Comparison of ENCODE assay signal across 23 cellular contexts in the genomic region with DNA sequence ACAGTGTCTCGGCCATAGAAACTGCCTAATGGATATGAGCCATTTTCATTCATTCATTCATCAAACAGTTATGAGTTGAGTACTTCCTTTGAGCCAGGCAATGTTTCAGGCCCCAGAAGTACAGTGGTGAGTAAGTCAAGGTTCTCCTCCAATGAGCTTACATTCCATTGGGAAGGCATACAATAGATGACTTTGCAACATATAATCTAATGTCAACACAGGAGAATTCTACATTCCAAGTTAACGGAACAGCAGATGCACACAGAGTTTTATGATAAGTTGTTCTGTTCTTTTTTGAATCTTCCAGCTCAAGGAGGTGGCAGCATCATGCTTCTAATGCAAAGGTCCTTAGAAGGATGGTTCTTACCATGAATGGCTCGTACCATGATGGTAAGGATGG. TPM values are rescaled to one million over a fixed set of nuclear protein-coding genes. Genes with fewer than 3 reads are reported as not detected.
DNase-seq lines count a peak whose midpoint lies in the region; ATAC-seq and TF ChIP-seq lines count a peak whose summit lies in the region.
"Had no signal": no experiment of that assay in that cellular context is flagged by ENCODE, and none has a peak within 500 bp of the region (broad histone marks: within the 10 kb centered on the region; RNA-seq: fewer than 3 reads in every experiment).

No MANE protein-coding gene starts in this region.

- H3K36me3 Mint-ChIP-seq in activated T-helper 1 cell treated with anti-CD3 and anti-CD28 coated beads, Interleukin-12 subunit alpha, Interleukin-12 subunit beta, Interleukin-2, Interleukin-4 antibody, amounts not matched to agents 30 ng/mL and 10 ng/mL and 1 ng/mL, durations not matched to agents 14 hours and 24 hours and 36 hours (ENCODE audit: low read depth), result peaks cover 11% of the 10 kb centered on the region
- H3K36me3 Mint-ChIP-seq: CD14-positive monocyte had no signal

- peaks cover 24% of the 10 kb centered on the region for H3K4me1 Mint-ChIP-seq in activated T-helper 1 cell treated with anti-CD3 and anti-CD28 coated beads, Interleukin-12 subunit alpha, Interleukin-12 subunit beta, Interleukin-2, Interleukin-4 antibody, amounts not matched to agents 30 ng/mL and 10 ng/mL and 1 ng/mL, durations not matched to agents 14 hours and 24 hours and 36 hours (ENCODE audit: low read depth)

- ATAC-seq in PC-3 (no peak), HG02759 (IDR thresholded peaks at IDR 0.05; ENCODE audit: unreplicated experiment) (no peak)

- no peak for TF ChIP-seq CTCF in PC-3 (conservative IDR thresholded peaks at IDR 0.05; ENCODE audit: low read depth, low read length)
- TF ChIP-seq CTCF in epithelial cell of esophagus (IDR thresholded peaks at IDR 0.05; ENCODE audit: insufficient read depth, low read depth, low read length, missing control alignments), result no peak
- no peak for TF ChIP-seq CTCF in smooth muscle cell (IDR thresholded peaks at IDR 0.05; ENCODE audit: borderline replicate concordance, insufficient read depth, poor library complexity, severe bottlenecking)

- H3K4me1 ChIP-seq in PC-3 (ENCODE audit: insufficient read depth, low read length) (peaks cover 17% of the 10 kb centered on the region), smooth muscle cell (ENCODE audit: low read depth) (peaks cover 10% of the 10 kb centered on the region)
- H3K4me1 ChIP-seq: BE2C had no signal

- H3K27ac ChIP-seq in PC-3 (ENCODE audit: low read length) (no peak overlapping the region), smooth muscle cell (ENCODE audit: low read depth) (no peak overlapping the region)
- H3K27ac ChIP-seq: 22Rv1; BLaER1 treated with 17β-estradiol and CSF1 and Interleukin-3, amounts not matched to agents 10 nM and 100 nM had no signal

- no peak overlapping the region for H3K27ac Mint-ChIP-seq in activated T-helper 1 cell treated with anti-CD3 and anti-CD28 coated beads, Interleukin-12 subunit alpha, Interleukin-12 subunit beta, Interleukin-2, Interleukin-4 antibody, amounts not matched to agents 30 ng/mL and 10 ng/mL and 1 ng/mL, durations not matched to agents 14 hours and 24 hours and 36 hours
- H3K27ac Mint-ChIP-seq: CD4-positive, alpha-beta T cell; HFFc6 had no signal

- H3K27me3 ChIP-seq in PC-3 (ENCODE audit: low read length) (no peaks in the 10 kb centered on the region), smooth muscle cell (ENCODE audit: low read depth) (no peaks in the 10 kb centered on the region)
- H3K27me3 ChIP-seq: BE2C; BLaER1 treated with 17β-estradiol and CSF1 and Interleukin-3, amounts not matched to agents 10 nM and 100 nM had no signal

- 93% methylated on average over 3 of the region's 3 CpGs for WGBS in smooth muscle cell (ENCODE audit: low lambda C conversion rate)

- POLR2A ChIA-PET in PC-3 (lab: Charles Lee; ENCODE audit: unreplicated experiment), result no interaction called here

- H3K4me3 ChIP-seq in PC-3 (ENCODE audit: low read length) (no peak overlapping the region), epithelial cell of esophagus (ENCODE audit: low read length) (no peak overlapping the region), smooth muscle cell (no peak overlapping the region)
- H3K4me3 ChIP-seq: BLaER1 treated with 17β-estradiol and CSF1 and Interleukin-3, amounts not matched to agents 10 nM and 100 nM; HAP-1 had no signal

- H3K36me3 ChIP-seq in PC-3 (ENCODE audit: low read depth, low read length) (peaks cover 5% of the 10 kb centered on the region; the same call in 1 of the 2 replicates), smooth muscle cell (ENCODE audit: low read depth) (no peaks in the 10 kb centered on the region)
- H3K36me3 ChIP-seq: BE2C, HAP-1 had no signal

- intact Hi-C loops in PC-3 (cut with micrococcal nuclease), result no loop called here
- intact Hi-C loops in activated T-helper 1 cell treated with anti-CD3 and anti-CD28 coated beads, Interleukin-12 subunit alpha, Interleukin-12 subunit beta, Interleukin-2, Interleukin-4 antibody, amounts not matched to agents 30 ng/mL and 10 ng/mL and 1 ng/mL, durations not matched to agents 14 hours and 24 hours and 36 hours (cut with micrococcal nuclease), result no loop called here

- CTCF ChIA-PET in PC-3 (lab: Charles Lee), result no interaction called here

- H3K4me2 ChIP-seq in PC-3 (ENCODE audit: low read length) (no peak overlapping the region), smooth muscle cell (no peak overlapping the region)
- H3K4me2 ChIP-seq: BLaER1 treated with 17β-estradiol and CSF1 and Interleukin-3, amounts not matched to agents 10 nM and 100 nM had no signal

- H3K79me2 ChIP-seq in PC-3 (ENCODE audit: low read length) (peaks cover 19% of the 10 kb centered on the region), smooth muscle cell (ENCODE audit: low read depth) (peaks cover 7% of the 10 kb centered on the region)

- BruUV-seq in PC-3 (replicated peaks; lab: Mats Ljungman, UMichigan), result no TSS peak

- H4K20me1 ChIP-seq in PC-3 (ENCODE audit: low read length) (peaks cover 5% of the 10 kb centered on the region; the same call in 1 of the 2 replicates), smooth muscle cell (ENCODE audit: low read depth) (no peaks in the 10 kb centered on the region)

- H3K9me3 ChIP-seq in PC-3 (ENCODE audit: low read length) (no peaks in the 10 kb centered on the region), smooth muscle cell (replicated peaks; ENCODE audit: low read depth) (no peaks in the 10 kb centered on the region)
- H3K9me3 ChIP-seq: BE2C, HAP-1 had no signal

- DNase-seq in PC-3 (peak; percentile 27), epithelial cell of esophagus (ENCODE audit: low read depth) (peak; percentile 7), kidney glomerular epithelial cell (lab: John Stamatoyannopoulos, UW) (peak; percentile 2), NCI-H1092 treated with DMSO at 0.1 percent for 48 hours (lab: John Stamatoyannopoulos, UW) (no peak), GM03348 (ENCODE audit: low spot score) (no peak), smooth muscle cell (lab: John Stamatoyannopoulos, UW; ENCODE audit: unreplicated experiment) (no peak)
- no peak for DNase-seq in activated T-helper 1 cell treated with anti-CD3 and anti-CD28 coated beads, Interleukin-12 subunit alpha, Interleukin-12 subunit beta, Interleukin-2, Interleukin-4 antibody, amounts not matched to agents 30 ng/mL and 10 ng/mL and 1 ng/mL, durations not matched to agents 14 hours and 24 hours and 36 hours (ENCODE audit: low spot score)
- DNase-seq: AML-193; BE2C; CD4-positive, alpha-beta T cell; CD8-positive, alpha-beta memory T cell; DMS 273 treated with DMSO at 0.1 percent for 48 hours; DMS53; DMS79 treated with DMSO at 0.1 percent for 48 hours; GF-D8; GOT3; HFFc6 had no signal

- H3K9ac ChIP-seq in PC-3 (ENCODE audit: low read length) (no peak overlapping the region), smooth muscle cell (ENCODE audit: low read depth) (no peak overlapping the region)
- H3K9ac ChIP-seq: BLaER1 treated with 17β-estradiol and CSF1 and Interleukin-3, amounts not matched to agents 10 nM and 100 nM had no signal

- H3F3A ChIP-seq in PC-3 (ENCODE audit: low read length, unreplicated experiment) (no peaks in the 10 kb centered on the region), smooth muscle cell (ENCODE audit: low read depth) (no peaks in the 10 kb centered on the region)

- no peaks in the 10 kb centered on the region for H3K9me2 ChIP-seq in PC-3 (replicated peaks; ENCODE audit: low read length)

- peak overlapping the region; percentile 24 for H3K4me3 Mint-ChIP-seq in activated T-helper 1 cell treated with anti-CD3 and anti-CD28 coated beads, Interleukin-12 subunit alpha, Interleukin-12 subunit beta, Interleukin-2, Interleukin-4 antibody, amounts not matched to agents 30 ng/mL and 10 ng/mL and 1 ng/mL, durations not matched to agents 14 hours and 24 hours and 36 hours
- H3K4me3 Mint-ChIP-seq: CD14-positive monocyte; CD4-positive, alpha-beta T cell; HFFc6 had no signal

- H3K9me3 Mint-ChIP-seq in activated T-helper 1 cell treated with anti-CD3 and anti-CD28 coated beads, Interleukin-12 subunit alpha, Interleukin-12 subunit beta, Interleukin-2, Interleukin-4 antibody, amounts not matched to agents 30 ng/mL and 10 ng/mL and 1 ng/mL, durations not matched to agents 14 hours and 24 hours and 36 hours, result peaks cover 12% of the 10 kb centered on the region
- H3K9me3 Mint-ChIP-seq: CD4-positive, alpha-beta T cell; CD8-positive, alpha-beta memory T cell; HFFc6 had no signal

- no peak overlapping the region for H2AFZ ChIP-seq in PC-3 (ENCODE audit: low read length)
- H2AFZ ChIP-seq in smooth muscle cell (ENCODE audit: low read depth), result no peak overlapping the region

- H3K27me3 Mint-ChIP-seq in activated T-helper 1 cell treated with anti-CD3 and anti-CD28 coated beads, Interleukin-12 subunit alpha, Interleukin-12 subunit beta, Interleukin-2, Interleukin-4 antibody, amounts not matched to agents 30 ng/mL and 10 ng/mL and 1 ng/mL, durations not matched to agents 14 hours and 24 hours and 36 hours (ENCODE audit: insufficient read depth), result peaks cover 10% of the 10 kb centered on the region
- H3K27me3 Mint-ChIP-seq: CD4-positive, alpha-beta T cell had no signal

RNA-seq across cellular contexts. Expression of a gene that starts 3.2 kb away (rescaled TPM):
- total RNA-seq in PC-3 (2014; rRNA removed) (86.4 and 100 TPM in 2 replicates), smooth muscle cell (15.2 and 27.1 TPM in 2 replicates)
- 73.8 and 87.0 TPM in 2 replicates for total RNA-seq in activated T-helper 1 cell treated with anti-CD3 and anti-CD28 coated beads, Interleukin-12 subunit alpha, Interleukin-12 subunit beta, Interleukin-2, Interleukin-4 antibody, amounts not matched to agents 30 ng/mL and 10 ng/mL and 1 ng/mL, durations not matched to agents 14 hours and 24 hours and 36 hours
- 16.4 and 17.4 TPM in 2 replicates for polyA plus RNA-seq in smooth muscle cell

RNA-seq across cellular contexts. Expression of a gene that starts 44.5 kb away (rescaled TPM):
- total RNA-seq in PC-3 (2014; rRNA removed) (0.80 and 2.8 TPM in 2 replicates), smooth muscle cell (0.04 TPM in 2 replicates)
- 0.02 and 0.08 TPM in 2 replicates for total RNA-seq in activated T-helper 1 cell treated with anti-CD3 and anti-CD28 coated beads, Interleukin-12 subunit alpha, Interleukin-12 subunit beta, Interleukin-2, Interleukin-4 antibody, amounts not matched to agents 30 ng/mL and 10 ng/mL and 1 ng/mL, durations not matched to agents 14 hours and 24 hours and 36 hours
- polyA plus RNA-seq in smooth muscle cell, result not detected in 2 replicates
- total RNA-seq: G401 had no signal
- polyA plus RNA-seq: CD14-positive monocyte; CD8-positive, alpha-beta memory T cell had no signal

RNA-seq across cellular contexts. Expression of a gene that starts 47.7 kb away (rescaled TPM):
- 166 and 203 TPM in 2 replicates for total RNA-seq in PC-3 (2014; rRNA removed)
- total RNA-seq in activated T-helper 1 cell treated with anti-CD3 and anti-CD28 coated beads, Interleukin-12 subunit alpha, Interleukin-12 subunit beta, Interleukin-2, Interleukin-4 antibody, amounts not matched to agents 30 ng/mL and 10 ng/mL and 1 ng/mL, durations not matched to agents 14 hours and 24 hours and 36 hours, result 122 and 127 TPM in 2 replicates
- 71.5 and 78.2 TPM in 2 replicates for total RNA-seq in smooth muscle cell
- polyA plus RNA-seq in smooth muscle cell, result 43.9 and 48.1 TPM in 2 replicates

Comparison
In these comparisons a context has a peak if more than half of its experiments do, and no peak if none do; other contexts are left out.
1. DNase-seq: peak in PC-3 (single experiment), epithelial cell of esophagus (single experiment) and kidney glomerular epithelial cell (single experiment); none in activated T-helper 1 cell treated with anti-CD3 and anti-CD28 coated beads, Interleukin-12 subunit alpha, Interleukin-12 subunit beta, Interleukin-2, Interleukin-4 antibody, amounts not matched to agents 30 ng/mL and 10 ng/mL and 1 ng/mL, durations not matched to agents 14 hours and 24 hours and 36 hours (single experiment), NCI-H1092 treated with DMSO at 0.1 percent for 48 hours (single experiment), GM03348 (single experiment) and smooth muscle cell (single experiment).